ENCODE assay signal across 8 cellular contexts in genomic region chr6:31493875-31494694, GRCh38. TPM values are rescaled to one million over a fixed set of nuclear protein-coding genes. Genes with fewer than 3 reads are reported as not detected.
DNase-seq lines count a peak whose midpoint lies in the region; ATAC-seq and TF ChIP-seq lines count a peak whose summit lies in the region.

No MANE protein-coding gene starts in this region.

- peak; percentile 91 for DNase-seq in CD1c-positive myeloid dendritic cell (ENCODE audit: extremely low spot score)
- peak; percentile 85 for DNase-seq in LoVo (ENCODE audit: low spot score)
- peak; percentile 68 for DNase-seq in SW480 (ENCODE audit: low spot score)
- peak; percentile 52 for DNase-seq in activated naive CD8-positive, alpha-beta T cell treated with anti-CD3 and anti-CD28 coated beads, Interleukin-2, amount 50 U/mL, for 16 hours (ENCODE audit: low read depth, low spot score)
- DNase-seq in heart left ventricle: peak; percentile 80 to 91 (median 83)
- DNase-seq in posterior cingulate gyrus: peak; percentile 28 to 92 (median 60)
- peak; percentile 84 for DNase-seq in type B pancreatic cell (ENCODE audit: extremely low spot score, unreplicated experiment)

- peak; percentile 70 to 94 (median 80) for TF ChIP-seq CTCF in heart left ventricle (IDR thresholded peaks at IDR 0.05)
- peak; percentile 88 for TF ChIP-seq CTCF in type B pancreatic cell (conservative IDR thresholded peaks at IDR 0.05)

- ATAC-seq in GM19351 (IDR thresholded peaks at IDR 0.05; ENCODE audit: unreplicated experiment): peak; percentile 40
- peak; percentile 82 to 91 (median 86) for ATAC-seq in heart left ventricle

- H3K27ac Mint-ChIP-seq in type B pancreatic cell: no peak overlapping the region

- peaks cover 0 to 45% (median 12%) of the 10 kb centered on the region in 12 donors for H3K4me1 ChIP-seq in heart left ventricle

- H3K4me3 Mint-ChIP-seq in type B pancreatic cell: peak overlapping the region; percentile 62

- intact Hi-C loops in heart left ventricle (cut with DNase I): loop anchor here (1.0 to 10.0 kb wide), 9 partner anchors 38 to 111 kb away; partner anchors contain the start of genes DDX39B (in 5 of the 10) and NCR3 (in 1 of the 10)
- intact Hi-C loops in posterior cingulate gyrus (cut with DNase I): loop anchor here (10.0 kb wide), 1 partner anchor 99 kb away; no protein-coding TSS in a partner anchor

- WGBS in heart left ventricle, 4 donors: 0 to 1% (median 0%) methylated on average over 44 to 58 of the region's 58 CpGs

- TF ChIP-seq POLR2A in heart left ventricle (IDR thresholded peaks at IDR 0.05): no peak

- H3K27ac ChIP-seq in heart left ventricle: peak overlapping the region; percentile 47 to 84 (median 70)

- H3K27me3 ChIP-seq in heart left ventricle: peaks cover 0 to 10% (median 0%) of the 10 kb centered on the region in 9 donors

- H3K4me1 Mint-ChIP-seq in type B pancreatic cell (ENCODE audit: unreplicated experiment): peaks cover 24% of the 10 kb centered on the region

- no peaks in the 10 kb centered on the region for H3K9me3 Mint-ChIP-seq in type B pancreatic cell

- H3K27me3 Mint-ChIP-seq in type B pancreatic cell: peaks cover 85% of the 10 kb centered on the region

- H3K9me3 ChIP-seq in heart left ventricle: no peaks in the 10 kb centered on the region

- H3K4me3 ChIP-seq in heart left ventricle: peak overlapping the region; percentile 36 to 86 (median 68)

- H3K36me3 ChIP-seq in heart left ventricle: no peaks in the 10 kb centered on the region

- no peaks in the 10 kb centered on the region for H3K36me3 Mint-ChIP-seq in type B pancreatic cell

RNA-seq across cellular contexts. Expression of gene MICB, which starts 3.9 kb away (rescaled TPM):
- total RNA-seq in heart left ventricle: 1 to 10 TPM; 1.1 to 8.8 (median 1.5) TPM
- 1 to 10 TPM in 1 of 2 donors, under 1 TPM in 1; 0.84 to 1.3 TPM for polyA plus RNA-seq in heart left ventricle
- total RNA-seq in type B pancreatic cell (ENCODE audit: low replicate concordance): 0.14 and 0.86 TPM in 2 replicates

RNA-seq across cellular contexts. Expression of gene MCCD1, which starts 34.7 kb away (rescaled TPM):
- total RNA-seq in heart left ventricle (not detected), type B pancreatic cell (ENCODE audit: low replicate concordance) (not detected in 2 replicates)
- polyA plus RNA-seq in heart left ventricle: not detected

RNA-seq across cellular contexts. Expression of gene DDX39B, which starts 47.7 kb away (rescaled TPM):
- 100 to 1,000 TPM; 122 to 209 (median 164) TPM for total RNA-seq in heart left ventricle
- 100 to 1,000 TPM; 162 to 193 TPM for polyA plus RNA-seq in heart left ventricle
- 410 and 636 TPM in 2 replicates for total RNA-seq in type B pancreatic cell (ENCODE audit: low replicate concordance)

RNA-seq across cellular contexts. Expression of gene ATP6V1G2, which starts 52.3 kb away (rescaled TPM):
- total RNA-seq in heart left ventricle: 1 to 10 TPM; 1.1 to 3.5 (median 1.4) TPM
- 1 to 10 TPM; 1.3 to 2.2 TPM for polyA plus RNA-seq in heart left ventricle
- 1.6 and 5.9 TPM in 2 replicates for total RNA-seq in type B pancreatic cell (ENCODE audit: low replicate concordance)

RNA-seq across cellular contexts. Expression of gene NFKBIL1, which starts 53.3 kb away (rescaled TPM):
- 10 to 100 TPM in 8 of 9 donors, 1 to 10 TPM in 1; 10.0 to 17.8 (median 12.4) TPM for total RNA-seq in heart left ventricle
- 10 to 100 TPM; 18.2 to 22.9 TPM for polyA plus RNA-seq in heart left ventricle
- 21.1 and 24.2 TPM in 2 replicates for total RNA-seq in type B pancreatic cell (ENCODE audit: low replicate concordance)

Comparison
In these comparisons a context has a peak if more than half of its experiments do, and no peak if none do; other contexts are left out.
1. Peak in every context shown above with its lines: DNase-seq, ATAC-seq, H3K4me3 ChIP-seq and H3K27ac ChIP-seq.